In genomic region chr4:119659576-119659975, GRCh38 we compare ENCODE assay signal across 16 cellular contexts. TPM values are rescaled to one million over a fixed set of nuclear protein-coding genes. Genes with fewer than 3 reads are reported as not detected.
DNase-seq lines count a peak whose midpoint lies in the region; ATAC-seq, FAIRE-seq and TF ChIP-seq lines count a peak whose summit lies in the region.
"Had no signal": no experiment of that assay in that cellular context is flagged by ENCODE, and none has a peak within 500 bp of the region (broad histone marks: within the 10 kb centered on the region; RNA-seq: fewer than 3 reads in every experiment).

No MANE protein-coding gene starts in this region.

- peak; percentile 64 for DNase-seq in BJ (ENCODE audit: low read depth)
- DNase-seq in HAP-1 (ENCODE audit: low spot score in 2 of 2) = peak; percentile 25 to 73
- DNase-seq in SHP77 treated with DMSO at 0.1 percent for 48 hours (lab: John Stamatoyannopoulos, UW) = peak; percentile 38
- DNase-seq in testis = no peak
- DNase-seq in activated naive CD8-positive, alpha-beta T cell treated with anti-CD3 and anti-CD28 coated beads, Interleukin-2, amount 50 U/mL, for 24 hours = no peak
- no peak for DNase-seq in T-helper 2 cell treated with Interferon-gamma antibody and Interleukin-4, amounts not matched to agents 5 μg/mL and 100 μg/mL, for 36 hours (ENCODE audit: low spot score)
- no peak for DNase-seq in NCI-H128 (lab: John Stamatoyannopoulos, UW; ENCODE audit: unreplicated experiment)
- DNase-seq: activated CD4-positive, alpha-beta T cell treated with anti-CD3 and anti-CD28 coated beads for 48 hours; CD4-positive, CD25-positive, alpha-beta regulatory T cell; Kasumi-1; kidney; naive B cell; stomach had no signal

- H3K36me3 ChIP-seq in BJ (ENCODE audit: control insufficient read depth, insufficient read depth, low read length) (no peaks in the 10 kb centered on the region), HAP-1 (replicated peaks) (no peaks in the 10 kb centered on the region), testis (ENCODE audit: low read depth, missing control alignments) (no peaks in the 10 kb centered on the region)
- H3K36me3 ChIP-seq: stomach had no signal

- H3K4me1 Mint-ChIP-seq in activated naive CD8-positive, alpha-beta T cell treated with anti-CD3 and anti-CD28 coated beads, Interleukin-2, amount 50 U/mL, for 24 hours = no peaks in the 10 kb centered on the region
- H3K4me1 Mint-ChIP-seq in T-helper 2 cell treated with Interferon-gamma antibody and Interleukin-4, amounts not matched to agents 5 μg/mL and 100 μg/mL, for 36 hours (ENCODE audit: low read depth) = no peaks in the 10 kb centered on the region
- H3K4me1 Mint-ChIP-seq: activated T-helper 17 cell treated with anti-CD3 and anti-CD28 coated beads, Interleukin-2, amount 50 U/mL, for 72 hours; CD4-positive, CD25-positive, alpha-beta regulatory T cell; naive B cell had no signal

- H3K27me3 ChIP-seq in BJ (ENCODE audit: control insufficient read depth, insufficient read depth, low read length) (no peaks in the 10 kb centered on the region), HAP-1 (ENCODE audit: low read depth) (no peaks in the 10 kb centered on the region), testis (no peaks in the 10 kb centered on the region)
- H3K27me3 ChIP-seq: stomach had no signal

- peaks cover 9% of the 10 kb centered on the region for H3K27me3 Mint-ChIP-seq in activated naive CD8-positive, alpha-beta T cell treated with anti-CD3 and anti-CD28 coated beads, Interleukin-2, amount 50 U/mL, for 24 hours
- peaks cover 5% of the 10 kb centered on the region for H3K27me3 Mint-ChIP-seq in T-helper 2 cell treated with Interferon-gamma antibody and Interleukin-4, amounts not matched to agents 5 μg/mL and 100 μg/mL, for 36 hours (ENCODE audit: low read depth)

- H3K4me3 ChIP-seq in BJ (ENCODE audit: low read depth, low read length) (no peak overlapping the region), HAP-1 (no peak overlapping the region), testis (no peak overlapping the region)
- H3K4me3 ChIP-seq: stomach had no signal

- H3K4me1 ChIP-seq in HAP-1 (peaks cover 3% of the 10 kb centered on the region; the same call in 1 of the 2 replicates), testis (no peaks in the 10 kb centered on the region)

- FAIRE-seq in islet of Langerhans (lab: Jason Lieb, UNC) = peak; percentile 92
- FAIRE-seq: frontal cortex, kidney had no signal

- no peaks in the 10 kb centered on the region for H3K9me3 ChIP-seq in HAP-1
- H3K9me3 ChIP-seq in testis = no peaks in the 10 kb centered on the region
- H3K9me3 ChIP-seq: stomach had no signal

- no peak for ATAC-seq in activated naive CD8-positive, alpha-beta T cell treated with anti-CD3 and anti-CD28 coated beads, Interleukin-2, amount 50 U/mL, for 24 hours
- ATAC-seq: activated T-helper 17 cell treated with anti-CD3 and anti-CD28 coated beads, Interleukin-2, amount 50 U/mL, for 72 hours had no signal

- in situ Hi-C loops in HAP-1 (cut with MboI; ENCODE audit: low sequenced_read_pairs) = no loop called here

- TF ChIP-seq CTCF in BJ (IDR thresholded peaks at IDR 0.05; ENCODE audit: insufficient read depth, low read depth, low read length) = no peak
- TF ChIP-seq CTCF in testis (IDR thresholded peaks at IDR 0.05) = no peak

- no peak overlapping the region for H3K4me3 Mint-ChIP-seq in activated naive CD8-positive, alpha-beta T cell treated with anti-CD3 and anti-CD28 coated beads, Interleukin-2, amount 50 U/mL, for 24 hours
- no peak overlapping the region for H3K4me3 Mint-ChIP-seq in T-helper 2 cell treated with Interferon-gamma antibody and Interleukin-4, amounts not matched to agents 5 μg/mL and 100 μg/mL, for 36 hours
- H3K4me3 Mint-ChIP-seq: activated T-helper 17 cell treated with anti-CD3 and anti-CD28 coated beads, Interleukin-2, amount 50 U/mL, for 72 hours; CD4-positive, CD25-positive, alpha-beta regulatory T cell; naive B cell had no signal

- intact Hi-C loops in testis (cut with DNase I; ENCODE audit: low total_unique reads) = no loop called here

- H3K27ac ChIP-seq in testis = no peak overlapping the region
- H3K27ac ChIP-seq: stomach had no signal

- TF ChIP-seq POLR2A in testis (IDR thresholded peaks at IDR 0.05) = no peak

- no peaks in the 10 kb centered on the region for H3K36me3 Mint-ChIP-seq in activated naive CD8-positive, alpha-beta T cell treated with anti-CD3 and anti-CD28 coated beads, Interleukin-2, amount 50 U/mL, for 24 hours (ENCODE audit: low read depth)
- H3K36me3 Mint-ChIP-seq in T-helper 2 cell treated with Interferon-gamma antibody and Interleukin-4, amounts not matched to agents 5 μg/mL and 100 μg/mL, for 36 hours (ENCODE audit: low read depth) = no peaks in the 10 kb centered on the region
- H3K36me3 Mint-ChIP-seq: CD4-positive, CD25-positive, alpha-beta regulatory T cell; naive B cell had no signal

- POLR2A ChIA-PET in BJ (lab: Charles Lee) = no interaction called here

- no peaks in the 10 kb centered on the region for H3K9me3 Mint-ChIP-seq in activated naive CD8-positive, alpha-beta T cell treated with anti-CD3 and anti-CD28 coated beads, Interleukin-2, amount 50 U/mL, for 24 hours
- H3K9me3 Mint-ChIP-seq in T-helper 2 cell treated with Interferon-gamma antibody and Interleukin-4, amounts not matched to agents 5 μg/mL and 100 μg/mL, for 36 hours = no peaks in the 10 kb centered on the region
- H3K9me3 Mint-ChIP-seq: activated T-helper 17 cell treated with anti-CD3 and anti-CD28 coated beads, Interleukin-2, amount 50 U/mL, for 72 hours; naive B cell had no signal

- CTCF ChIA-PET in BJ (lab: Yijun Ruan, JAX) = interaction anchor here (0.6 to 1.5 kb wide), 7 partner anchors 10 to 38 kb away, joined by 3 to 5 read pairs (median 3); partner anchors contain the start of gene PDE5A

- H3K27ac Mint-ChIP-seq in activated naive CD8-positive, alpha-beta T cell treated with anti-CD3 and anti-CD28 coated beads, Interleukin-2, amount 50 U/mL, for 24 hours = no peak overlapping the region
- no peak overlapping the region for H3K27ac Mint-ChIP-seq in T-helper 2 cell treated with Interferon-gamma antibody and Interleukin-4, amounts not matched to agents 5 μg/mL and 100 μg/mL, for 36 hours
- H3K27ac Mint-ChIP-seq: activated T-helper 17 cell treated with anti-CD3 and anti-CD28 coated beads, Interleukin-2, amount 50 U/mL, for 72 hours; CD4-positive, CD25-positive, alpha-beta regulatory T cell; naive B cell had no signal

RNA-seq across cellular contexts. Expression of gene PDE5A, which starts 31.0 kb away (rescaled TPM):
- polyA plus RNA-seq in BJ (2011; rRNA removed) (69.0 and 82.6 TPM in 2 replicates), testis (ENCODE audit: insufficient read depth, low read depth, low replicate concordance) (18.4 TPM)
- polyA minus RNA-seq in BJ (2011; rRNA and poly(A)+ RNA removed) = 142 and 147 TPM in 2 replicates
- 10 to 100 TPM; 21.4 to 25.3 TPM for total RNA-seq in testis

Comparison
In these comparisons a context has a peak if more than half of its experiments do, and no peak if none do; other contexts are left out.
1. DNase-seq: peak in BJ (single experiment), HAP-1 (2 of 2) and SHP77 treated with DMSO at 0.1 percent for 48 hours (single experiment); none in testis (single experiment), activated naive CD8-positive, alpha-beta T cell treated with anti-CD3 and anti-CD28 coated beads, Interleukin-2, amount 50 U/mL, for 24 hours (single experiment), T-helper 2 cell treated with Interferon-gamma antibody and Interleukin-4, amounts not matched to agents 5 μg/mL and 100 μg/mL, for 36 hours (single experiment) and NCI-H128 (single experiment).